Comparison of ENCODE assay signal across 17 cellular contexts in genomic region chr5:158709279-158709678, GRCh38.
DNase-seq lines count a peak whose midpoint lies in the region; ATAC-seq lines count a peak whose summit lies in the region.
"Had no signal": no experiment of that assay in that cellular context is flagged by ENCODE, and none has a peak within 500 bp of the region (broad histone marks: within the 10 kb centered on the region; RNA-seq: fewer than 3 reads in every experiment).

No MANE protein-coding gene starts in this region.

- H2BK15ac ChIP-seq in neuronal stem cell (ENCODE audit: low read length): no peak overlapping the region

- H3K4me3 ChIP-seq in neuronal stem cell (ENCODE audit: low read length in 2 of 2): no peak overlapping the region
- H3K4me3 ChIP-seq: A549, GM12878 had no signal

- H3K27me3 ChIP-seq in neuronal stem cell (ENCODE audit: control insufficient read depth in 3 of 3, insufficient read depth in 3 of 3, low read depth in 1 of 3, low read length in 3 of 3): no peaks in the 10 kb centered on the region

- no peaks in the 10 kb centered on the region for H3K27me3 Mint-ChIP-seq in activated CD4-positive, alpha-beta T cell treated with anti-CD3 and anti-CD28 coated beads, Interleukin-2, amount 10 ng/mL, durations not matched to agents 7 days and 5 days

- H4K8ac ChIP-seq in neuronal stem cell (ENCODE audit: low read depth, low read length): no peak overlapping the region

- no peak overlapping the region for H3K27ac ChIP-seq in neuronal stem cell (replicated peaks; ENCODE audit: low read length)
- H3K27ac ChIP-seq: 22Rv1, A549 had no signal

- H2BK5ac ChIP-seq in neuronal stem cell (ENCODE audit: low read length): no peak overlapping the region

- no peak overlapping the region for H3K4me3 Mint-ChIP-seq in activated CD4-positive, alpha-beta T cell treated with anti-CD3 and anti-CD28 coated beads, Interleukin-2, amount 10 ng/mL, durations not matched to agents 7 days and 5 days
- H3K4me3 Mint-ChIP-seq: CD14-positive monocyte; CD4-positive, alpha-beta memory T cell; HFFc6 had no signal

- peaks cover 4% of the 10 kb centered on the region for H3K36me3 Mint-ChIP-seq in activated CD4-positive, alpha-beta T cell treated with anti-CD3 and anti-CD28 coated beads, Interleukin-2, amount 10 ng/mL, durations not matched to agents 7 days and 5 days (ENCODE audit: low read depth)

- POLR2A ChIA-PET in activated CD4-positive, alpha-beta T cell treated with anti-CD3 and anti-CD28 coated beads, Interleukin-2, amount 10 ng/mL, durations not matched to agents 7 days and 5 days (lab: Charles Lee): interaction anchor here (0.6 kb wide), 1 partner anchor 110 kb away, joined by 5 read pairs; no protein-coding TSS in a partner anchor

- H3K18ac ChIP-seq in neuronal stem cell (ENCODE audit: low read length): no peak overlapping the region

- peak overlapping the region; percentile 31 for H3K27ac Mint-ChIP-seq in activated CD4-positive, alpha-beta T cell treated with anti-CD3 and anti-CD28 coated beads, Interleukin-2, amount 10 ng/mL, durations not matched to agents 7 days and 5 days
- H3K27ac Mint-ChIP-seq: CD14-positive monocyte; CD4-positive, alpha-beta memory T cell; HFFc6 had no signal

- H3K14ac ChIP-seq in neuronal stem cell (ENCODE audit: low read length): no peak overlapping the region

- H3K79me1 ChIP-seq in neuronal stem cell (ENCODE audit: low read depth, low read length): no peaks in the 10 kb centered on the region

- no peak overlapping the region for H3K9ac ChIP-seq in neuronal stem cell (ENCODE audit: low read depth, low read length, poor library complexity)

- H3K36me3 ChIP-seq in neuronal stem cell (replicated peaks in 1 of 2; ENCODE audit: control insufficient read depth in 2 of 2, insufficient read depth in 2 of 2, low read length in 2 of 2): peaks cover 0 to 60% of the 10 kb centered on the region in 2 donors

- no CpG with 5 or more reads among the region's 6 CpGs for WGBS in neuronal stem cell (ENCODE audit: extremely low coverage in 2 of 2, insufficient read length in 2 of 2, insufficient replicate concordance in 1 of 2), 2 donors

- H3K4me1 ChIP-seq in neuronal stem cell (ENCODE audit: control insufficient read depth in 2 of 2, insufficient read depth in 1 of 2, low read depth in 1 of 2, low read length in 2 of 2): peaks cover 0 to 2% of the 10 kb centered on the region in 2 donors
- H3K4me1 ChIP-seq: A549 had no signal

- no peak overlapping the region for H3K4ac ChIP-seq in neuronal stem cell (ENCODE audit: low read length)

- H3K9me3 Mint-ChIP-seq in activated CD4-positive, alpha-beta T cell treated with anti-CD3 and anti-CD28 coated beads, Interleukin-2, amount 10 ng/mL, durations not matched to agents 7 days and 5 days: peaks cover 8% of the 10 kb centered on the region

- DNase-seq in activated CD4-positive, alpha-beta T cell treated with anti-CD3 and anti-CD28 coated beads, Interleukin-2, amount 10 ng/mL, durations not matched to agents 7 days and 5 days: no peak
- no peak for DNase-seq in activated CD4-positive, alpha-beta T cell treated with anti-CD3 and anti-CD28 coated beads for 48 hours
- DNase-seq in ecto neural progenitor cell (ENCODE audit: low spot score) (peak; percentile 69), iPS-NIHi11 (ENCODE audit: low spot score) (peak; percentile 19), neuronal stem cell (ENCODE audit: low spot score) (peak; percentile 32), DMS153 (lab: John Stamatoyannopoulos, UW) (no peak)
- DNase-seq in stimulated activated CD8-positive, alpha-beta memory T cell treated with anti-CD3 and anti-CD28 coated beads, Interleukin-4, amount 100 ng/mL, for 48 hours: no peak
- DNase-seq: AML-193; CD4-positive, alpha-beta memory T cell; DMS79 treated with DMSO at 0.1 percent for 48 hours; HFFc6 had no signal

- H3K9me3 ChIP-seq in neuronal stem cell (replicated peaks in 1 of 2; ENCODE audit: control insufficient read depth in 2 of 2, insufficient read depth in 1 of 2, low read depth in 1 of 2, low read length in 2 of 2): peaks cover 13 to 28% of the 10 kb centered on the region in 2 donors

- H3K4me1 Mint-ChIP-seq in activated CD4-positive, alpha-beta T cell treated with anti-CD3 and anti-CD28 coated beads, Interleukin-2, amount 10 ng/mL, durations not matched to agents 7 days and 5 days: no peaks in the 10 kb centered on the region
- H3K4me1 Mint-ChIP-seq: CD14-positive monocyte; CD4-positive, alpha-beta memory T cell had no signal

- H2BK120ac ChIP-seq in neuronal stem cell (ENCODE audit: low read depth, low read length): no peak overlapping the region

- H2BK12ac ChIP-seq in neuronal stem cell (ENCODE audit: low read length): no peak overlapping the region

- no peak overlapping the region for H3K4me2 ChIP-seq in neuronal stem cell (ENCODE audit: insufficient read depth, low read length, poor library complexity, severe bottlenecking)
- H3K4me2 ChIP-seq: A549 had no signal

- H4K91ac ChIP-seq in neuronal stem cell (ENCODE audit: low read depth, low read length, poor library complexity): no peak overlapping the region

- H2AFZ ChIP-seq in neuronal stem cell (ENCODE audit: low read length): no peak overlapping the region

- H3K23ac ChIP-seq in neuronal stem cell (ENCODE audit: low read depth, low read length, poor library complexity): no peak overlapping the region

- CTCF ChIA-PET in activated CD4-positive, alpha-beta T cell treated with anti-CD3 and anti-CD28 coated beads, Interleukin-2, amount 10 ng/mL, durations not matched to agents 7 days and 5 days (lab: Charles Lee): no interaction called here

- H2AK5ac ChIP-seq in neuronal stem cell (ENCODE audit: low read depth, low read length): no peak overlapping the region

- no peak for ATAC-seq in HG03354 (IDR thresholded peaks at IDR 0.05; ENCODE audit: poor library complexity, severe bottlenecking, unreplicated experiment)
- ATAC-seq: A549, GM12878, HCT116 had no signal

Comparison
In these comparisons a context has a peak if more than half of its experiments do, and no peak if none do; other contexts are left out.
1. DNase-seq: peak in ecto neural progenitor cell (single experiment), iPS-NIHi11 (single experiment) and neuronal stem cell (single experiment); none in activated CD4-positive, alpha-beta T cell treated with anti-CD3 and anti-CD28 coated beads, Interleukin-2, amount 10 ng/mL, durations not matched to agents 7 days and 5 days (single experiment), activated CD4-positive, alpha-beta T cell treated with anti-CD3 and anti-CD28 coated beads for 48 hours (single experiment), stimulated activated CD8-positive, alpha-beta memory T cell treated with anti-CD3 and anti-CD28 coated beads, Interleukin-4, amount 100 ng/mL, for 48 hours (single experiment) and DMS153 (single experiment).